In genomic region chr9:127452481-127453092, GRCh38 we compare ENCODE assay signal across 8 cellular contexts. TPM values are rescaled to one million over a fixed set of nuclear protein-coding genes. Genes with fewer than 3 reads are reported as not detected.
DNase-seq lines count a peak whose midpoint lies in the region; ATAC-seq and TF ChIP-seq lines count a peak whose summit lies in the region.

No MANE protein-coding gene starts in this region.

- H3K9ac ChIP-seq in KMS-11, result peak overlapping the region; percentile 99; the same call in 1 of the 2 replicates

- no peak; the same call in 1 of the 2 replicates for TF ChIP-seq CTCF in C4-2B (conservative IDR thresholded peaks at IDR 0.05)
- no peak for TF ChIP-seq CTCF in KMS-11 (conservative IDR thresholded peaks at IDR 0.05; ENCODE audit: low read depth, low read length)
- TF ChIP-seq CTCF in astrocyte of the cerebellum (IDR thresholded peaks at IDR 0.05; ENCODE audit: low read depth, low read length, missing control alignments), result peak; percentile 11
- no peak for TF ChIP-seq CTCF in kidney epithelial cell (IDR thresholded peaks at IDR 0.05; ENCODE audit: insufficient read depth, low read length, poor library complexity, severe bottlenecking)
- no peak for TF ChIP-seq CTCF in thoracic aorta (IDR thresholded peaks at IDR 0.05)

- H3K27ac ChIP-seq in C4-2B (peak overlapping the region; percentile 96), KMS-11 (no peak overlapping the region), thoracic aorta (peak overlapping the region in 1 of 2 donors; percentile 88)

- H3K4me3 ChIP-seq in KMS-11 (IDR thresholded peaks at IDR 0.05; ENCODE audit: insufficient read depth, low read depth, low read length) (no peak overlapping the region), astrocyte of the cerebellum (ENCODE audit: low read depth, low read length) (peak overlapping the region; percentile 91), kidney epithelial cell (ENCODE audit: low read depth, low read length) (peak overlapping the region; percentile 95), thoracic aorta (peak overlapping the region; percentile 84)

- no peaks in the 10 kb centered on the region for H3K9me3 ChIP-seq in thoracic aorta

- H3K36me3 ChIP-seq in KMS-11 (ENCODE audit: insufficient read depth) (peaks cover 30% of the 10 kb centered on the region; the same call in 1 of the 2 replicates), kidney epithelial cell (ENCODE audit: control insufficient read depth, insufficient read depth, low read length) (peaks cover 5% of the 10 kb centered on the region), thoracic aorta (peaks cover 23% of the 10 kb centered on the region)

- H3K27me3 ChIP-seq in KMS-11 (ENCODE audit: insufficient read depth, low read depth), result no peaks in the 10 kb centered on the region
- H3K27me3 ChIP-seq in kidney epithelial cell (ENCODE audit: control insufficient read depth, insufficient read depth, low read length), result no peaks in the 10 kb centered on the region
- no peaks in the 10 kb centered on the region for H3K27me3 ChIP-seq in thoracic aorta (replicated peaks; ENCODE audit: insufficient read depth)

- no peak for ATAC-seq in thoracic aorta (ENCODE audit: insufficient number of reproducible peaks, low FRiP score, low read depth)
- no peak for ATAC-seq in GM18517 (IDR thresholded peaks at IDR 0.05; ENCODE audit: unreplicated experiment)
- ATAC-seq in GM19023 (IDR thresholded peaks at IDR 0.05; ENCODE audit: unreplicated experiment), result no peak

- H4K20me1 ChIP-seq in KMS-11 (ENCODE audit: insufficient read depth), result peaks cover 9% of the 10 kb centered on the region; the same call in 1 of the 2 replicates

- in situ Hi-C loops in astrocyte of the cerebellum (cut with HindIII; ENCODE audit: low sequenced_read_pairs), result no loop called here

- H3K79me2 ChIP-seq in KMS-11 (ENCODE audit: insufficient read depth, low read depth), result peaks cover 35% of the 10 kb centered on the region

- H3K4me2 ChIP-seq in KMS-11, result peak overlapping the region; percentile 65; the same call in 1 of the 2 replicates

- DNase-seq in astrocyte of the cerebellum (ENCODE audit: low read depth) (no peak), kidney epithelial cell (ENCODE audit: low read depth) (no peak), thoracic aorta (ENCODE audit: low spot score) (no peak), AG08396 (ENCODE audit: low spot score) (no peak)

- H3K4me1 ChIP-seq in KMS-11 (ENCODE audit: low read depth, poor library complexity, severe bottlenecking) (peaks cover 22% of the 10 kb centered on the region), thoracic aorta (ENCODE audit: control insufficient read depth in 1 of 2, low read depth in 2 of 2) (peaks cover 14 to 35% of the 10 kb centered on the region in 2 donors)

- peak overlapping the region; percentile 65 for H2AFZ ChIP-seq in KMS-11 (ENCODE audit: low read depth)

RNA-seq across cellular contexts. Expression of gene LRSAM1, which starts 1.3 kb away (rescaled TPM):
- total RNA-seq in kidney epithelial cell (26.6 and 30.1 TPM in 2 replicates), thoracic aorta (10 to 100 TPM; 16.4 to 22.6 TPM)

RNA-seq across cellular contexts. Expression of gene RPL12, which starts 1.4 kb away (rescaled TPM):
- total RNA-seq in kidney epithelial cell, result 4,686 and 4,885 TPM in 2 replicates
- total RNA-seq in thoracic aorta, result 1,000 to 10,000 TPM in 1 of 2 donors, 100 to 1,000 TPM in 1; 806 to 1,256 TPM

RNA-seq across cellular contexts. Expression of gene ZNF79, which starts 28.4 kb away (rescaled TPM):
- total RNA-seq in kidney epithelial cell, result 5.1 and 5.7 TPM in 2 replicates
- 10 to 100 TPM in 1 of 2 donors, 1 to 10 TPM in 1; 7.3 to 12.2 TPM for total RNA-seq in thoracic aorta

RNA-seq across cellular contexts. Expression of gene SLC2A8, which starts 55.6 kb away (rescaled TPM):
- total RNA-seq in kidney epithelial cell (27.5 and 28.8 TPM in 2 replicates), thoracic aorta (10 to 100 TPM; 21.3 to 33.4 TPM)
